In the genomic region with DNA sequence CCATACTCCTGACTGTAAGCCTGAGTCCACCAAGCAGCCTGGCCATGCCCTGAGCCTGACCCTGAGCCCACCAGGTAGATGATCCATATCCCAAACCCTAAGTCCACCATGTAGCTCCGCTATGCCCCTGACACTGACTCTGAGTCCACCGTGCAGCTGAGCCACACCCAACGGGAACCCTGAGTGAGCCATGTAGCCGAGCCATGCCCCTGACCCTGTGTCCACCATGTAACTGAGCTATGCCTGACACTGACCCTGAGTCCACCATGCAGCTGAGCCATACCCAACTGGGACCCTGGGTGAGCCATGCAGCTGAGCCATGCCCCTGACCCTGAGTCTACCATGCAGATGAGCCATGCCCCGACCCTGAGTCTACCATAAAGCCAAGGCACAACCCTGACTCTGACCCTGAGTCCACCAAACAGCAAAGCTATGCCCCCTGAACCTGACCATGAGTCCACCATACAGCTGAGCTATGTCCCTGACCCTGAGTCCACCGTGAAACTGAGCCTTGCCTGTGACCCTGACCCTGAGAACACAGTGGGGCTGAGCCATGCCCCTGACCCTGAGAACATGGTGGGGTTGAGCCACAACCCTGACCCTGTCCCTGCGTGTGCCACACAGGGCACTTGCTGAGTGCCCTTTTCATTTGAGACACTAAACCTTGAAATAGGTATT, we compare ENCODE assay signal across 25 cellular contexts.
"Had no signal": no experiment of that assay in that cellular context is flagged by ENCODE, and none has a peak within 500 bp of the region (broad histone marks: within the 10 kb centered on the region; RNA-seq: fewer than 3 reads in every experiment).

No MANE protein-coding gene starts in this region.

- ATAC-seq: activated T-cell treated with anti-CD3 and anti-CD28 coated beads, Interleukin-2, amount 50 U/mL, for 72 hours; heart right ventricle; lower lobe of right lung; naive thymus-derived CD4-positive, alpha-beta T cell; psoas muscle had no signal

- H3K27ac ChIP-seq: breast epithelium, heart right ventricle, lower lobe of right lung, ovary, psoas muscle, tibial artery, uterus had no signal

- H3K36me3 Mint-ChIP-seq: activated naive CD8-positive, alpha-beta T cell treated with anti-CD3 and anti-CD28 coated beads, Interleukin-2, amount 10 ng/mL, durations not matched to agents 7 days and 5 days had no signal

- H3K27ac Mint-ChIP-seq: activated B cell treated with CpG ODN at 0.5 μM for 24 hours; activated naive CD4-positive, alpha-beta T cell treated with anti-CD3 and anti-CD28 coated beads for 36 hours; activated naive CD8-positive, alpha-beta T cell treated with anti-CD3 and anti-CD28 coated beads, Interleukin-2, amount 10 ng/mL, durations not matched to agents 7 days and 5 days; activated T-cell treated with anti-CD3 and anti-CD28 coated beads, Interleukin-2, amount 50 U/mL, for 72 hours; naive thymus-derived CD4-positive, alpha-beta T cell; stimulated activated naive CD8-positive, alpha-beta T cell treated with anti-CD3 and anti-CD28 coated beads, Interleukin-15, Interleukin-2, amounts not matched to agents 100 ng/mL and 50 ng/mL, for 24 hours; T-helper 1 cell treated with Interleukin-12 subunit alpha and Interleukin-12 subunit beta and Interleukin-4 antibody, amounts not matched to agents 30 μg/mL and 1 μg/mL, for 36 hours had no signal

- H3K36me3 ChIP-seq: breast epithelium, ovary, uterus had no signal

- H3K9me3 Mint-ChIP-seq: activated naive CD8-positive, alpha-beta T cell treated with anti-CD3 and anti-CD28 coated beads, Interleukin-2, amount 10 ng/mL, durations not matched to agents 7 days and 5 days; T-helper 1 cell treated with Interleukin-12 subunit alpha and Interleukin-12 subunit beta and Interleukin-4 antibody, amounts not matched to agents 30 μg/mL and 1 μg/mL, for 36 hours had no signal

- H3K27me3 ChIP-seq: breast epithelium, heart right ventricle, ovary, tibial artery, uterus had no signal

- H3K27me3 Mint-ChIP-seq: activated B cell treated with CpG ODN at 0.5 μM for 24 hours had no signal

- H3K9me3 ChIP-seq: breast epithelium, heart right ventricle, lower lobe of right lung, ovary, psoas muscle, tibial artery, uterus had no signal

- H3K4me1 ChIP-seq: breast epithelium, lower lobe of right lung, psoas muscle, tibial artery, uterus had no signal

- DNase-seq: activated B cell treated with CpG ODN at 0.5 μM for 24 hours; activated CD4-positive, alpha-beta T cell treated with anti-CD3 and anti-CD28 coated beads for 4 hours; activated CD4-positive, alpha-beta T cell treated with anti-CD3 and anti-CD28 coated beads, Interleukin-2, amount 50 U/mL, for 48 hours; activated effector memory CD4-positive, alpha-beta T cell treated with Interleukin-2 at 50 U/mL for 16 hours; activated naive CD4-positive, alpha-beta T cell treated with anti-CD3 and anti-CD28 coated beads for 36 hours; activated naive CD8-positive, alpha-beta T cell treated with anti-CD3 and anti-CD28 coated beads, Interleukin-2, amount 10 ng/mL, durations not matched to agents 7 days and 5 days; activated T-cell treated with anti-CD3 and anti-CD28 coated beads, Interleukin-2, amount 50 U/mL, for 72 hours; amniotic stem cell; cerebellar nuclear complex; erythroblast; foreskin fibroblast; heart right ventricle; lower lobe of right lung; naive thymus-derived CD4-positive, alpha-beta T cell; ovary; psoas muscle; right cardiac atrium; small intestine; stimulated activated CD4-positive, alpha-beta T cell treated with anti-CD3 and anti-CD28 coated beads, Interleukin-15, amount 100 ng/mL, for 24 hours; T1000; uterus had no signal

- H3K4me1 Mint-ChIP-seq: activated naive CD8-positive, alpha-beta T cell treated with anti-CD3 and anti-CD28 coated beads, Interleukin-2, amount 10 ng/mL, durations not matched to agents 7 days and 5 days; naive thymus-derived CD4-positive, alpha-beta T cell had no signal

- H3K4me3 ChIP-seq: breast epithelium, heart right ventricle, lower lobe of right lung, ovary, psoas muscle, tibial artery, uterus had no signal

- H3K4me3 Mint-ChIP-seq: activated B cell treated with CpG ODN at 0.5 μM for 24 hours; activated naive CD4-positive, alpha-beta T cell treated with anti-CD3 and anti-CD28 coated beads for 36 hours; activated naive CD8-positive, alpha-beta T cell treated with anti-CD3 and anti-CD28 coated beads, Interleukin-2, amount 10 ng/mL, durations not matched to agents 7 days and 5 days; activated T-cell treated with anti-CD3 and anti-CD28 coated beads, Interleukin-2, amount 50 U/mL, for 72 hours; naive thymus-derived CD4-positive, alpha-beta T cell; stimulated activated naive CD8-positive, alpha-beta T cell treated with anti-CD3 and anti-CD28 coated beads, Interleukin-15, Interleukin-2, amounts not matched to agents 100 ng/mL and 50 ng/mL, for 24 hours; T-helper 1 cell treated with Interleukin-12 subunit alpha and Interleukin-12 subunit beta and Interleukin-4 antibody, amounts not matched to agents 30 μg/mL and 1 μg/mL, for 36 hours had no signal
